8 cellular contexts compared by ENCODE assay signal in genomic region chr17:78384479-78385175, GRCh38. TPM values are rescaled to one million over a fixed set of nuclear protein-coding genes. Genes with fewer than 3 reads are reported as not detected.
A peak's percentile ranks its signal among the peaks of the same experiment; 100 is the strongest.
DNase-seq lines count a peak whose midpoint lies in the region; ATAC-seq and TF ChIP-seq lines count a peak whose summit lies in the region.

No MANE protein-coding gene starts in this region.

- ATAC-seq in GM21390 (IDR thresholded peaks at IDR 0.05; ENCODE audit: unreplicated experiment): peak; percentile 21
- ATAC-seq in GM18505 (IDR thresholded peaks at IDR 0.05; ENCODE audit: unreplicated experiment): no peak
- ATAC-seq in GM19397 (IDR thresholded peaks at IDR 0.05; ENCODE audit: unreplicated experiment): no peak

- TF ChIP-seq POLR2A in NB4 (IDR thresholded peaks at IDR 0.05; ENCODE audit: extremely low read depth, insufficient read length): no peak
- TF ChIP-seq POLR2A in GM18505 (IDR thresholded peaks at IDR 0.05; ENCODE audit: borderline replicate concordance, extremely low read depth, insufficient read depth, insufficient read length): no peak

- peaks cover 69% of the 10 kb centered on the region for H3K4me1 ChIP-seq in effector memory CD4-positive, alpha-beta T cell (ENCODE audit: control insufficient read depth, insufficient read depth, low read length, poor library complexity, severe bottlenecking)
- H3K4me1 ChIP-seq in skeletal muscle tissue (ENCODE audit: control insufficient read depth in 3 of 3, insufficient read depth in 3 of 3, low read length in 3 of 3): peaks cover 49 to 69% (median 56%) of the 10 kb centered on the region in 3 donors

- TF ChIP-seq CTCF in NB4 (IDR thresholded peaks at IDR 0.05; ENCODE audit: low read depth, low read length): no peak

- no peaks in the 10 kb centered on the region for H3K36me3 ChIP-seq in effector memory CD4-positive, alpha-beta T cell (ENCODE audit: control insufficient read depth, insufficient read depth, low read length)
- H3K36me3 ChIP-seq in skeletal muscle tissue (ENCODE audit: control insufficient read depth in 3 of 3, insufficient read depth in 3 of 3, low read length in 3 of 3): peaks cover 0 to 3% (median 0%) of the 10 kb centered on the region in 3 donors

- no peaks in the 10 kb centered on the region for H3K27me3 ChIP-seq in effector memory CD4-positive, alpha-beta T cell (replicated peaks; ENCODE audit: control insufficient read depth, insufficient read depth, low read length, poor library complexity, severe bottlenecking)
- no peaks in the 10 kb centered on the region for H3K27me3 ChIP-seq in skeletal muscle tissue (ENCODE audit: control insufficient read depth in 3 of 3, insufficient read depth in 3 of 3, low read length in 3 of 3)

- H3K4me3 ChIP-seq in NB4 (ENCODE audit: low read depth, low read length): peak overlapping the region; percentile 18
- H3K4me3 ChIP-seq in effector memory CD4-positive, alpha-beta T cell (ENCODE audit: insufficient read depth, low read depth, low read length, poor library complexity, severe bottlenecking): no peak overlapping the region
- H3K4me3 ChIP-seq in skeletal muscle tissue (ENCODE audit: low read length in 3 of 3): peak overlapping the region in 1 of 3 donors; percentile 4

- DNase-seq in NB4 (ENCODE audit: low read depth) (no peak), DMS53 treated with DMSO at 0.1 percent for 48 hours (lab: John Stamatoyannopoulos, UW; ENCODE audit: unreplicated experiment) (no peak)
- no peak for DNase-seq in effector memory CD4-positive, alpha-beta T cell
- no peak for DNase-seq in activated effector memory CD4-positive, alpha-beta T cell treated with anti-CD3 and anti-CD28 coated beads, Interleukin-2, amount 50 U/mL, for 16 hours

- H3K27ac ChIP-seq in effector memory CD4-positive, alpha-beta T cell (ENCODE audit: insufficient read depth, low read length, poor library complexity, severe bottlenecking): peak overlapping the region; percentile 60
- peak overlapping the region; percentile 74 for H3K27ac ChIP-seq in skeletal muscle tissue (ENCODE audit: low read depth, low read length)

- H3K9me3 ChIP-seq in effector memory CD4-positive, alpha-beta T cell (ENCODE audit: control insufficient read depth, low read length): no peaks in the 10 kb centered on the region
- no peaks in the 10 kb centered on the region for H3K9me3 ChIP-seq in skeletal muscle tissue (ENCODE audit: control insufficient read depth in 3 of 3, low read length in 3 of 3)

- peak overlapping the region in 2 of 3 donors; percentile 28 to 57 for H3K9ac ChIP-seq in skeletal muscle tissue (ENCODE audit: low read depth in 1 of 3, low read length in 3 of 3)

RNA-seq across cellular contexts. Expression of gene PGS1, which starts 6.2 kb away (rescaled TPM):
- 15.1 TPM for total RNA-seq in skeletal muscle tissue

RNA-seq across cellular contexts. Expression of gene SOCS3, which starts 24.8 kb away (rescaled TPM):
- total RNA-seq in skeletal muscle tissue: 15.7 TPM
